13 cellular contexts compared by ENCODE assay signal in the genomic region with DNA sequence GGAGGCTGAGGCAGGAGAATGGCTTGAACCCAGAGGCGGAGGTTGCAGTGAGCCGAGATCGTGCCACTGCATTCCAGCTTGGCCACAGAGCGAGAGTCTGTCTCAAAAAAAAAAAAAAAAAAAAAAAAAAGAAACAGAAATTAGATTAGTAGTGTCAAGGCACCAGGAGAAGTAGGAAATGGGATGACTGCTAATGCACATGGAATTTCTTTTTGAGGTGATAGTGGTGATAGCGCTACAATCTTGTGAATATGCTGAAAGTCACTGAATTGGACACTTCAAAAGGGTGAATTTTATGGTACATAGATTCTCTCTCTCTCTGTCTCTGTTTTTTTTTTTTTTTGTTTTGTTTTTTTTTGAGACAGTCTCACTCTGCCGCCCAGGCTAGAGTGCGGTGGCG.
"Had no signal": no experiment of that assay in that cellular context is flagged by ENCODE, and none has a peak within 500 bp of the region (broad histone marks: within the 10 kb centered on the region; RNA-seq: fewer than 3 reads in every experiment).

No MANE protein-coding gene starts in this region.

- H3K27me3 Mint-ChIP-seq: activated CD4-positive, alpha-beta T cell treated with anti-CD3 and anti-CD28 coated beads for 36 hours had no signal

- H3K4me3 Mint-ChIP-seq: stimulated activated naive CD8-positive, alpha-beta T cell treated with anti-CD3 and anti-CD28 coated beads, Interleukin-15, Interleukin-2, amounts not matched to agents 100 ng/mL and 50 ng/mL, for 24 hours had no signal

- H3K9me3 ChIP-seq: colonic mucosa, pancreas, upper lobe of left lung had no signal

- FAIRE-seq: pancreas had no signal

- ATAC-seq: pancreas had no signal

- DNase-seq: activated CD8-positive, alpha-beta memory T cell treated with anti-CD3 and anti-CD28 coated beads for 24 hours; activated naive CD4-positive, alpha-beta T cell; caudate nucleus; colonic mucosa; effector memory CD4-positive, alpha-beta T cell; mesendoderm; pancreas; stimulated activated CD8-positive, alpha-beta memory T cell treated with anti-CD3 and anti-CD28 coated beads, Interleukin-4, amount 100 ng/mL, for 48 hours; SW 1271; upper lobe of left lung; WERI-Rb-1 had no signal
